In genomic region chr13:46124531-46124966, GRCh38 we compare ENCODE assay signal across 11 cellular contexts. TPM values are rescaled to one million over a fixed set of nuclear protein-coding genes. Genes with fewer than 3 reads are reported as not detected.
DNase-seq lines count a peak whose midpoint lies in the region; ATAC-seq and TF ChIP-seq lines count a peak whose summit lies in the region.
"Had no signal": no experiment of that assay in that cellular context is flagged by ENCODE, and none has a peak within 500 bp of the region (broad histone marks: within the 10 kb centered on the region; RNA-seq: fewer than 3 reads in every experiment).

No MANE protein-coding gene starts in this region.

- DNase-seq in GM12865 (ENCODE audit: low read depth) = peak; percentile 78
- DNase-seq in Kasumi-1 (lab: John Stamatoyannopoulos, UW) = peak; percentile 34 to 39
- peak; percentile 84 for DNase-seq in spleen
- no peak for DNase-seq in HPDE6-E6E7 (ENCODE audit: extremely low spot score)
- no peak for DNase-seq in NCI-H524 treated with DMSO at 0.1 percent for 48 hours (lab: John Stamatoyannopoulos, UW)
- no peak for DNase-seq in DMS53 (lab: John Stamatoyannopoulos, UW)
- no peak for DNase-seq in NCI-H128 (lab: John Stamatoyannopoulos, UW; ENCODE audit: unreplicated experiment)
- DNase-seq: glutamatergic neuron, NCI-H1694 treated with DMSO at 0.1 percent for 48 hours had no signal

- TF ChIP-seq CTCF in GM12865 (IDR thresholded peaks at IDR 0.05; ENCODE audit: insufficient read depth, low read depth, low read length, missing control alignments) (no peak), spleen (IDR thresholded peaks at IDR 0.05 in 8 of 11, conservative IDR thresholded peaks at IDR 0.05 in 3 of 11) (no peak)

- H3K36me3 Mint-ChIP-seq in activated T-helper 17 cell treated with anti-CD3 and anti-CD28 coated beads, Interleukin-2, amount 50 U/mL, for 72 hours (ENCODE audit: low read depth) = peaks cover 55% of the 10 kb centered on the region

- no peaks in the 10 kb centered on the region for H3K27me3 Mint-ChIP-seq in activated T-helper 17 cell treated with anti-CD3 and anti-CD28 coated beads, Interleukin-2, amount 50 U/mL, for 72 hours

- H3K9me3 ChIP-seq in spleen = no peaks in the 10 kb centered on the region
- H3K9me3 ChIP-seq: suprapubic skin had no signal

- no peaks in the 10 kb centered on the region for H3K9me3 Mint-ChIP-seq in activated T-helper 17 cell treated with anti-CD3 and anti-CD28 coated beads, Interleukin-2, amount 50 U/mL, for 72 hours

- no peak overlapping the region for H3K4me3 ChIP-seq in GM12865 (ENCODE audit: low read depth, low read length)
- H3K4me3 ChIP-seq in spleen = no peak overlapping the region
- H3K4me3 ChIP-seq: suprapubic skin had no signal

- H3K4me1 ChIP-seq in spleen = peaks cover 23 to 46% (median 31%) of the 10 kb centered on the region in 6 donors

- H3K27ac ChIP-seq in spleen = peak overlapping the region in 5 of 8 donors; percentile 27 to 67 (median 50)
- H3K27ac ChIP-seq: suprapubic skin had no signal

- peak; percentile 13 for ATAC-seq in activated T-helper 17 cell treated with anti-CD3 and anti-CD28 coated beads, Interleukin-2, amount 50 U/mL, for 72 hours (replicated peaks)

- TF ChIP-seq POLR2A in spleen (IDR thresholded peaks at IDR 0.05) = no peak

- intact Hi-C loops in spleen (cut with DNase I; ENCODE audit: low total_unique reads) = no loop called here

- H3K36me3 ChIP-seq in spleen = peaks cover 3 to 41% (median 37%) of the 10 kb centered on the region in 6 donors
- H3K36me3 ChIP-seq: suprapubic skin had no signal

- peak overlapping the region; percentile 7 for H3K4me3 Mint-ChIP-seq in activated T-helper 17 cell treated with anti-CD3 and anti-CD28 coated beads, Interleukin-2, amount 50 U/mL, for 72 hours

- H3K4me1 Mint-ChIP-seq in activated T-helper 17 cell treated with anti-CD3 and anti-CD28 coated beads, Interleukin-2, amount 50 U/mL, for 72 hours = peaks cover 30% of the 10 kb centered on the region

- H3K27ac Mint-ChIP-seq in activated T-helper 17 cell treated with anti-CD3 and anti-CD28 coated beads, Interleukin-2, amount 50 U/mL, for 72 hours = peak overlapping the region; percentile 48

- 24 to 61% (median 30%) methylated on average over 10 of the region's 10 CpGs for WGBS in spleen, 5 donors

- no peaks in the 10 kb centered on the region for H3K27me3 ChIP-seq in spleen (replicated peaks in 1 of 7)
- H3K27me3 ChIP-seq: suprapubic skin had no signal

RNA-seq across cellular contexts. Expression of gene CPB2, which starts 19.7 kb away (rescaled TPM):
- total RNA-seq in activated T-helper 17 cell treated with anti-CD3 and anti-CD28 coated beads, Interleukin-2, amount 50 U/mL, for 72 hours = not detected
- total RNA-seq in spleen = not detected
- not detected for polyA plus RNA-seq in spleen

RNA-seq across cellular contexts. Expression of gene LCP1, which starts 57.4 kb away (rescaled TPM):
- total RNA-seq in activated T-helper 17 cell treated with anti-CD3 and anti-CD28 coated beads, Interleukin-2, amount 50 U/mL, for 72 hours = 100 to 1,000 TPM; 727 to 916 TPM
- 100 to 1,000 TPM; 488 to 968 (median 620) TPM for total RNA-seq in spleen
- 100 to 1,000 TPM; 155 to 226 (median 206) TPM for polyA plus RNA-seq in spleen

Comparison
In these comparisons a context has a peak if more than half of its experiments do, and no peak if none do; other contexts are left out.
1. DNase-seq: peak in GM12865 (single experiment), Kasumi-1 (2 of 2) and spleen (single experiment); none in HPDE6-E6E7 (single experiment), NCI-H524 treated with DMSO at 0.1 percent for 48 hours (single experiment), DMS53 (single experiment) and NCI-H128 (single experiment).